In genomic region chr20:37987602-37988290, GRCh38 we compare ENCODE assay signal across 14 cellular contexts. TPM values are rescaled to one million over a fixed set of nuclear protein-coding genes. Genes with fewer than 3 reads are reported as not detected.
DNase-seq lines count a peak whose midpoint lies in the region; ATAC-seq, FAIRE-seq and TF ChIP-seq lines count a peak whose summit lies in the region.
"Had no signal": no experiment of that assay in that cellular context is flagged by ENCODE, and none has a peak within 500 bp of the region (broad histone marks: within the 10 kb centered on the region; RNA-seq: fewer than 3 reads in every experiment).

No MANE protein-coding gene starts in this region.

- no peaks in the 10 kb centered on the region for H3K27me3 ChIP-seq in liver (ENCODE audit: control insufficient read depth in 4 of 4, insufficient read depth in 4 of 4, low read length in 3 of 4)
- no peaks in the 10 kb centered on the region for H3K27me3 ChIP-seq in small intestine (ENCODE audit: control insufficient read depth in 2 of 2, insufficient read depth in 2 of 2, low read length in 2 of 2)

- H3K9me3 ChIP-seq in liver (ENCODE audit: control insufficient read depth in 4 of 4, low read length in 3 of 4), result no peaks in the 10 kb centered on the region
- H3K9me3 ChIP-seq in small intestine (ENCODE audit: control insufficient read depth, low read depth), result no peaks in the 10 kb centered on the region

- H3K36me3 ChIP-seq in liver (ENCODE audit: control insufficient read depth in 4 of 4, insufficient read depth in 3 of 4, low read depth in 1 of 4, low read length in 3 of 4) (no peaks in the 10 kb centered on the region), small intestine (ENCODE audit: control insufficient read depth in 2 of 2, insufficient read depth in 2 of 2, low read length in 2 of 2) (no peaks in the 10 kb centered on the region)

- WGBS in liver, result 79% methylated on average over 12 of the region's 12 CpGs
- 48 to 72% (median 60%) methylated on average over 12 of the region's 12 CpGs for WGBS in small intestine, 3 donors

- DNase-seq in M059J (ENCODE audit: low read depth) (peak; percentile 30), astrocyte of the hippocampus (ENCODE audit: low read depth, low spot score) (peak; percentile 50), small intestine (peak; percentile 25), pons (ENCODE audit: low spot score) (no peak), dermis blood vessel endothelial cell (no peak), NCI-H1417 treated with DMSO at 0.1 percent for 48 hours (lab: John Stamatoyannopoulos, UW) (no peak)
- DNase-seq: activated naive CD8-positive, alpha-beta T cell treated with anti-CD3 and anti-CD28 coated beads for 36 hours; kidney glomerular epithelial cell; NCI-H1092 treated with DMSO at 0.1 percent for 48 hours; RPMI8226; stimulated activated CD4-positive, alpha-beta T cell treated with anti-CD3 and anti-CD28 coated beads, Interleukin-4, amount 100 ng/mL, for 24 hours; stimulated activated naive CD4-positive, alpha-beta T cell had no signal

- peaks cover 16 to 80% (median 60%) of the 10 kb centered on the region in 4 donors for H3K4me1 ChIP-seq in liver (ENCODE audit: control insufficient read depth in 4 of 4, insufficient read depth in 4 of 4, low read length in 3 of 4)
- peaks cover 2 to 4% of the 10 kb centered on the region in 2 donors for H3K4me1 ChIP-seq in small intestine (ENCODE audit: control insufficient read depth in 2 of 2, insufficient read depth in 1 of 2, low read depth in 1 of 2, low read length in 1 of 2)

- H3K27ac ChIP-seq in liver (ENCODE audit: low read depth in 1 of 2, low read length in 2 of 2), result peak overlapping the region; percentile 21 to 64
- no peak overlapping the region for H3K27ac ChIP-seq in small intestine (ENCODE audit: low read depth in 1 of 2, low read length in 1 of 2)

- no peak overlapping the region for H3K9ac ChIP-seq in liver (ENCODE audit: low read depth in 1 of 2, low read length in 2 of 2)

- ATAC-seq in HG02938 (IDR thresholded peaks at IDR 0.05; ENCODE audit: unreplicated experiment), result no peak

- no peak for TF ChIP-seq CTCF in liver (IDR thresholded peaks at IDR 0.05; ENCODE audit: low read depth, low read length, missing input control)

- TF ChIP-seq RAD21 in liver (IDR thresholded peaks at IDR 0.05), result no peak

- FAIRE-seq in small intestine (lab: Jason Lieb, UNC), result no peak

- no peak overlapping the region for H3K4me3 ChIP-seq in liver (ENCODE audit: low read depth in 1 of 3, low read length in 3 of 3)
- H3K4me3 ChIP-seq in small intestine (ENCODE audit: low read depth in 1 of 2, low read length in 2 of 2), result no peak overlapping the region

TF ChIP-seq in liver, 16 proteins besides CTCF, POLR2A, EP300 and RAD21:
- TF ChIP-seq HNF4G (IDR thresholded peaks at IDR 0.05) (no peak), NR2F2 (IDR thresholded peaks at IDR 0.05) (no peak)

RNA-seq across cellular contexts. Expression of gene TTI1, which starts 45.5 kb away (rescaled TPM):
- 24.2 and 40.3 TPM in 2 replicates for total RNA-seq in M059J (2014; rRNA removed; shearing (Covaris generic))
- total RNA-seq in liver, result 10 to 100 TPM; 15.4 to 20.4 TPM
- 1 to 10 TPM; 4.6 to 7.3 TPM for polyA plus RNA-seq in liver
- 1 to 10 TPM; 5.7 to 7.2 (median 6.5) TPM for polyA plus RNA-seq in small intestine
- 18.5 and 22.2 TPM in 2 replicates for total RNA-seq in dermis blood vessel endothelial cell

RNA-seq across cellular contexts. Expression of gene RPRD1B, which starts 45.8 kb away (rescaled TPM):
- 22.8 and 35.5 TPM in 2 replicates for total RNA-seq in M059J (2014; rRNA removed; shearing (Covaris generic))
- 10 to 100 TPM; 26.9 to 34.3 TPM for total RNA-seq in liver
- polyA plus RNA-seq in liver, result 10 to 100 TPM in 1 of 2 donors, 1 to 10 TPM in 1; 5.8 to 31.9 TPM
- polyA plus RNA-seq in small intestine, result 10 to 100 TPM in 2 of 3 donors, 1 to 10 TPM in 1; 9.2 to 14.5 (median 12.7) TPM
- 17.7 and 22.1 TPM in 2 replicates for total RNA-seq in dermis blood vessel endothelial cell

Comparison
In these comparisons a context has a peak if more than half of its experiments do, and no peak if none do; other contexts are left out.
1. DNase-seq: peak in M059J (single experiment), astrocyte of the hippocampus (single experiment) and small intestine (single experiment); none in pons (single experiment), dermis blood vessel endothelial cell (single experiment) and NCI-H1417 treated with DMSO at 0.1 percent for 48 hours (single experiment).
2. H3K27ac ChIP-seq: peak in liver (2 of 2); none in small intestine (0 of 2).